9 cellular contexts compared by ENCODE assay signal in the genomic region with DNA sequence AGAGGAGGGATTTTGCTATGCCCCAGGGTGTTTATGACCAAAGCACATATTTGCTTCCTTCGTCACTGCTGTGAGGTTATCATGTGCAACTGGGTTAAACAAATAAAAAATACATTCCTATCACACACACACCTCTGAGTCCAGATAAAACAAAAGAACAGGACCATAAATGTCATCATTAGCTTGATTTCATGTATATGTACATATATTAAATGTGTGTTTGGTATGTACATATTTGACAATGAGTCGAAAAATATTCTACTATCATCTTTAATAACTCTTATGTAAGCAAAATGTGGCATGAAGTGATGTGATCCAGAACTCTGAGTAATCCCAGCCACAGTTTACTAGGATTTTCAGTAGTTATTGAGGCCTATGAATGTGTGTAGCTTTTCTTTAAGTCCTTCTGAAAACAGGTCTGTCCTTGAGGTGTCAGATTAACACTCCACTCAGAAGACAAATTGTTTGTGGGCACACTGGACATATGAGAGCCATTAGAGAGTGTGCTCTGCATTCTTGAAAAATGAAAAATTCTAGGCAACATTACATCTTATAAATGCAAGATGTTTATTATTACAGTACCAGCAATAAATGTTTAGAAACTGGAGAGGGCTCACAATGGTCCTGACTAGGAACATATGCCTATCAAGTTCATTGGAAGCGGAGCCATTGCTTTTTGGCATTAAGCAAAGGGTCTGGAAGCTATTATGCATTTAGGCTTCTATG.
DNase-seq lines count a peak whose midpoint lies in the region.
"Had no signal": no experiment of that assay in that cellular context is flagged by ENCODE, and none has a peak within 500 bp of the region (broad histone marks: within the 10 kb centered on the region; RNA-seq: fewer than 3 reads in every experiment).

No MANE protein-coding gene starts in this region.

- peak; percentile 59 for DNase-seq in HCEC 1CT
- peak; percentile 25 for DNase-seq in RKO (ENCODE audit: low spot score)
- DNase-seq in fibroblast of peridontal ligament (ENCODE audit: extremely low read depth), result peak; percentile 95
- DNase-seq in stimulated activated naive CD4-positive, alpha-beta T cell treated with Interleukin-2 at 50 U/mL for 16 hours (lab: John Stamatoyannopoulos, UW), result no peak
- no peak for DNase-seq in stimulated activated CD4-positive, alpha-beta T cell treated with anti-CD3 and anti-CD28 coated beads, Interleukin-15, amount 100 ng/mL, for 24 hours
- DNase-seq in activated T-cell treated with anti-CD3 and anti-CD28 coated beads, Interleukin-2, amount 50 U/mL, for 1 hour, result no peak
- no peak for DNase-seq in NCI-H2196 (lab: John Stamatoyannopoulos, UW; ENCODE audit: unreplicated experiment)
- DNase-seq: activated T-cell treated with anti-CD3 and anti-CD28 coated beads, Interleukin-2, amount 50 U/mL, for 4 hours had no signal

- no peaks in the 10 kb centered on the region for H3K9me3 ChIP-seq in skeletal muscle satellite cell (replicated peaks; ENCODE audit: low read length)

- peaks cover 24% of the 10 kb centered on the region for H3K4me1 ChIP-seq in skeletal muscle satellite cell (ENCODE audit: control insufficient read depth, insufficient read depth, low read length)

- H3K4me2 ChIP-seq in skeletal muscle satellite cell (ENCODE audit: low read length), result peak overlapping the region; percentile 33

- no peak overlapping the region for H3K9ac ChIP-seq in skeletal muscle satellite cell (ENCODE audit: low read depth, low read length)

- no peaks in the 10 kb centered on the region for H3K27me3 ChIP-seq in skeletal muscle satellite cell (ENCODE audit: control insufficient read depth, insufficient read depth, low read length)

- no peak overlapping the region for H3K4me3 ChIP-seq in skeletal muscle satellite cell (ENCODE audit: low read length)

- H3K36me3 ChIP-seq in skeletal muscle satellite cell (ENCODE audit: insufficient read depth, low read length), result no peaks in the 10 kb centered on the region

Comparison
In these comparisons a context has a peak if more than half of its experiments do, and no peak if none do; other contexts are left out.
1. DNase-seq: peak in HCEC 1CT (single experiment), RKO (single experiment) and fibroblast of peridontal ligament (single experiment); none in stimulated activated naive CD4-positive, alpha-beta T cell treated with Interleukin-2 at 50 U/mL for 16 hours (single experiment), stimulated activated CD4-positive, alpha-beta T cell treated with anti-CD3 and anti-CD28 coated beads, Interleukin-15, amount 100 ng/mL, for 24 hours (single experiment), activated T-cell treated with anti-CD3 and anti-CD28 coated beads, Interleukin-2, amount 50 U/mL, for 1 hour (single experiment) and NCI-H2196 (single experiment).